Comparison of ENCODE assay signal across 8 cellular contexts in the genomic region with DNA sequence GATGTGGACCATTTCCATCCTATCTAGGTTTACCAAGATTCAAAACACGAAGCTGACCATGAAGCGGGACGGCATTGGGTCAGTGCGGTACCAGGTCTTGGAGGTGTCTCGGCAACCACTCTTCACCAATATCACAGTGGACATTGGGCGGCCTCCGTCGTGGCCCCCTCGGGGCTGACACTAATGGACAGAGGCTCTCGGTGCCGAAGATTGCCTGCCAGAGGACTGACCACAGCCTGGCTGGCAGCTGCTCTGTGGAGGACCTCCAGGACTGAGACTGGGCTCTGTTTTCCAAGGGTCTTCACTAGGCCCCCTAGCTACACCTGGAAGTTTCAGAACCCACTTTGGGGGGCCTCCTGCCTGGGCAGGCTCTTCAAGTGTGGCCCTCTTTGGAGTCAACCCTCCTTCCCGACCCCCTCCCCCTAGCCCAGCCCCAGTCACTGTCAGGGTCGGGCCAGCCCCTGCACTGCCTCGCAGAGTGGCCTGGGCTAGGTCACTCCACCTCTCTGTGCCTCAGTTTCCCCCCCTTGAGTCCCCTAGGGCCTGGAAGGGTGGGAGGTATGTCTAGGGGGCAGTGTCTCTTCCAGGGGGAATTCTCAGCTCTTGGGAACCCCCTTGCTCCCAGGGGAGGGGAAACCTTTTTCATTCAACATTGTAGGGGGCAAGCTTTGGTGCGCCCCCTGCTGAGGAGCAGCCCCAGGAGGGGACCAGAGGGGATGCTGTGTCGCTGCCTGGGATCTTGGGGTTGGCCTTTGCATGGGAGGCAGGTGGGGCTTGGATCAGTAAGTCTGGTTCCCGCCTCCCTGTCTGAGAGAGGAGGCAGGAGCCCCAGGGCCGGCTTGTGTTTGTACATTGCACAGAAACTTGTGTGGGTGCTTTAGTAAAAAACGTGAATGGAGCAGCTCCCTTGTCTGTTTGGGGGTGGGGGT. TPM values are rescaled to one million over a fixed set of nuclear protein-coding genes. Genes with fewer than 3 reads are reported as not detected.
DNase-seq lines count a peak whose midpoint lies in the region; ATAC-seq, FAIRE-seq and TF ChIP-seq lines count a peak whose summit lies in the region.

No MANE protein-coding gene starts in this region.

- ATAC-seq in GM12878: no peak; the same call in 2 of the 3 replicates

- H3K27ac ChIP-seq in 22Rv1 (peak overlapping the region; percentile 91), HEK293 (ENCODE audit: extremely low read depth, low read depth, low read length) (no peak overlapping the region), GM12878 (ENCODE audit: control insufficient read depth, insufficient read depth) (no peak overlapping the region; the same call in 1 of the 2 replicates), uterus (peak overlapping the region; percentile 37 to 75)

- DNase-seq in GM12878 (ENCODE audit: low read depth, low spot score) (no peak), lower leg skin (ENCODE audit: low spot score in 2 of 2) (no peak), uterus (no peak), NCI-H226 (no peak), AG08395 (ENCODE audit: low spot score) (no peak), DMS79 (lab: John Stamatoyannopoulos, UW) (no peak)

- H3K4me1 ChIP-seq in HEK293 (ENCODE audit: control insufficient read depth, insufficient read depth, low read length): no peaks in the 10 kb centered on the region
- H3K4me1 ChIP-seq in GM12878 (ENCODE audit: control insufficient read depth, insufficient read depth, low read length): peaks cover 17% of the 10 kb centered on the region
- no peaks in the 10 kb centered on the region for H3K4me1 ChIP-seq in uterus

- BruUV-seq in GM12878 (replicated peaks; lab: Mats Ljungman, UMichigan): no TSS peak

- SMC1A ChIA-PET in GM12878 (lab: Charles Lee; ENCODE audit: uncharacterized antibody, unreplicated experiment): interaction anchor here (0.9 to 1.3 kb wide), 3 partner anchors 15 to 58 kb away, joined by 3 read pairs; no protein-coding TSS in a partner anchor

- H3K9me3 ChIP-seq in HEK293 (ENCODE audit: control insufficient read depth, insufficient read depth, low read depth, low read length) (no peaks in the 10 kb centered on the region), GM12878 (replicated peaks; ENCODE audit: control insufficient read depth, insufficient read depth, low read length) (no peaks in the 10 kb centered on the region), uterus (no peaks in the 10 kb centered on the region)

- TF ChIP-seq POLR2A in GM12878 (IDR thresholded peaks at IDR 0.05; ENCODE audit: low read depth, low read length) (no peak), lower leg skin (IDR thresholded peaks at IDR 0.05) (no peak), uterus (IDR thresholded peaks at IDR 0.05) (no peak)

- no peak for TF ChIP-seq RAD21 in GM12878 (IDR thresholded peaks at IDR 0.05; ENCODE audit: insufficient read depth, low read depth, low read length)

- no peak overlapping the region for H3K4me3 ChIP-seq in HEK293 (ENCODE audit: low read depth, low read length)
- peak overlapping the region; percentile 72 for H3K4me3 ChIP-seq in GM12878
- H3K4me3 ChIP-seq in lower leg skin (ENCODE audit: low read depth, poor library complexity, severe bottlenecking): peak overlapping the region; percentile 26
- peak overlapping the region; percentile 55 to 62 for H3K4me3 ChIP-seq in uterus

- CTCF ChIA-PET in HEK293 (lab: Yijun Ruan, JAX): interaction anchor here (0.6 to 5.1 kb wide), 4 partner anchors 13 to 241 kb away, joined by 3 to 36 read pairs (median 6); no protein-coding TSS in a partner anchor
- CTCF ChIA-PET in GM12878 (lab: Yijun Ruan, JAX): interaction anchor here (0.9 to 2.5 kb wide), 6 partner anchors 12 to 227 kb away, joined by 3 to 7 read pairs (median 3); a partner anchor contains a TSS

- in situ Hi-C loops in GM12878 (cut with MboI): no loop called here

- 56% methylated on average over 19 of the region's 19 CpGs for WGBS in GM12878 (ENCODE audit: insufficient coverage, insufficient replicate concordance, low lambda C conversion rate, missing lambda C conversion rate)
- 67 to 74% methylated on average over 19 of the region's 19 CpGs for WGBS in lower leg skin, 2 donors

- H3K9ac ChIP-seq in GM12878 (ENCODE audit: control insufficient read depth, insufficient read depth, low read length): peak overlapping the region; percentile 39; the same call in 1 of the 2 replicates

- POLR2A ChIA-PET in HEK293 (lab: Yijun Ruan, JAX): interaction anchor here (1.4 kb wide), 1 partner anchor 15 kb away, joined by 8 read pairs; a partner anchor contains a TSS
- POLR2A ChIA-PET in GM12878 (lab: Charles Lee): interaction anchor here (0.9 to 1.2 kb wide), 2 partner anchors 15 to 340 kb away, joined by 5 read pairs; a partner anchor contains a TSS

- no peak for TF ChIP-seq CTCF in 22Rv1 (IDR thresholded peaks at IDR 0.05)
- no peak for TF ChIP-seq CTCF in HEK293 (tag by site-specific recombination; IDR thresholded peaks at IDR 0.05)
- TF ChIP-seq CTCF in GM12878 (IDR thresholded peaks at IDR 0.05 in 2 of 3, conservative IDR thresholded peaks at IDR 0.05 in 1 of 3; ENCODE audit: control insufficient read depth in 2 of 3, extremely low read depth in 1 of 3, insufficient read depth in 1 of 3, low read depth in 3 of 3, low read length in 3 of 3): peak in 1 of 3 experiments; percentile 10; a peak in 1 of 6 replicates
- TF ChIP-seq CTCF in lower leg skin (IDR thresholded peaks at IDR 0.05): no peak
- no peak for TF ChIP-seq CTCF in uterus (IDR thresholded peaks at IDR 0.05)

- intact Hi-C loops in GM12878 (cut with micrococcal nuclease; ENCODE audit: unreplicated experiment): loop anchor here (5.0 kb wide), 1 partner anchor 42 kb away; a partner anchor contains a TSS
- intact Hi-C loops in lower leg skin (cut with DNase I; ENCODE audit: low total_unique reads): no loop called here
- intact Hi-C loops in uterus (cut with DNase I; ENCODE audit: low total_unique reads): no loop called here

- no peak for TF ChIP-seq EP300 in GM12878 (IDR thresholded peaks at IDR 0.05; ENCODE audit: borderline replicate concordance in 1 of 2, control insufficient read depth in 1 of 2, low read depth in 2 of 2, low read length in 2 of 2)

- H3K27me3 ChIP-seq in GM12878 (replicated peaks in 1 of 2; ENCODE audit: control insufficient read depth in 2 of 2, insufficient read depth in 2 of 2, low read length in 1 of 2) (no peaks in the 10 kb centered on the region), uterus (no peaks in the 10 kb centered on the region)

- H3K79me2 ChIP-seq in GM12878 (ENCODE audit: control insufficient read depth, insufficient read depth, low read length): no peaks in the 10 kb centered on the region

- peaks cover 0 to 26% of the 10 kb centered on the region in 2 experiments; a peak in 2 of 3 replicates for H3K36me3 ChIP-seq in HEK293 (ENCODE audit: control insufficient read depth in 2 of 2, insufficient read depth in 1 of 2, low read length in 2 of 2)
- no peaks in the 10 kb centered on the region; a peak in 2 of 4 replicates for H3K36me3 ChIP-seq in GM12878 (ENCODE audit: control insufficient read depth in 2 of 2, insufficient read depth in 2 of 2, low read length in 1 of 2)
- H3K36me3 ChIP-seq in uterus: no peaks in the 10 kb centered on the region

- peak overlapping the region; percentile 23 for H3K4me2 ChIP-seq in GM12878 (ENCODE audit: control insufficient read depth, insufficient read depth)

- H2AFZ ChIP-seq in GM12878 (ENCODE audit: control insufficient read depth, low read depth, low read length): peak overlapping the region; percentile 91

- FAIRE-seq in GM12878 (lab: Jason Lieb, UNC): no peak

- H4K20me1 ChIP-seq in GM12878 (ENCODE audit: control insufficient read depth, insufficient read depth): no peaks in the 10 kb centered on the region

- RAD21 ChIA-PET in GM12878 (lab: Charles Lee; ENCODE audit: unreplicated experiment): interaction anchor here (0.6 to 1.6 kb wide), 2 partner anchors 15 to 47 kb away, joined by 3 to 4 read pairs; no protein-coding TSS in a partner anchor

RNA-seq across cellular contexts. Expression of a gene that starts 0.9 kb away (rescaled TPM):
- total RNA-seq in GM12878 (2013; cell fraction: nucleolus; rRNA removed): 2.7 and 3.3 TPM in 2 replicates
- 1.6 and 2.2 TPM in 2 replicates for total RNA-seq in GM12878 (2014; rRNA removed)
- 0.67 and 0.78 TPM in 2 replicates for total RNA-seq in GM12878 (2014; rRNA removed; fragmentation: Illumina TruSeq; extraction: Trizol)
- total RNA-seq in GM12878 (2021): 2.2 and 3.1 TPM in 2 replicates
- 0.34 TPM for polyA plus RNA-seq in GM12878 (2011; ENCODE audit: low read depth)
- 0.49 and 1.0 TPM in 2 replicates for polyA plus RNA-seq in GM12878 (2011; rRNA removed)
- polyA plus RNA-seq in GM12878 (2011; cell fraction: cytosol; rRNA removed): 1.8 TPM in 2 replicates
- polyA plus RNA-seq in GM12878 (2011; cell fraction: nucleus; rRNA removed): 5.3 and 6.6 TPM in 2 replicates
- polyA plus RNA-seq in GM12878 (2012): 1.4 and 1.5 TPM in 2 replicates
- polyA plus RNA-seq in GM12878 (2014; fragmentation: Illumina TruSeq; extraction: Trizol): 0.59 and 1.0 TPM in 2 replicates
- polyA plus RNA-seq in GM12878 (2014; fragmentation: Nextera tagmentation; extraction: Ambion mirVana): under 1 TPM in 1 of 2 experiments, not detected in 1; 0.18 TPM
- polyA plus RNA-seq in GM12878 (2014; rRNA removed): 2.1 and 4.2 TPM in 2 replicates
- 1 to 10 TPM; 1.6 to 1.7 TPM for polyA plus RNA-seq in GM12878 (2016; fragmentation: Nextera tagmentation; extraction: Ambion mirVana)
- 0.22 and 0.67 TPM in 2 replicates for polyA minus RNA-seq in GM12878 (2011; rRNA and poly(A)+ RNA removed)
- polyA minus RNA-seq in GM12878 (2011; cell fraction: cytosol; rRNA and poly(A)+ RNA removed): 0.94 TPM in 1 of 2 replicates, not detected in the other
- polyA minus RNA-seq in GM12878 (2011; cell fraction: nucleus; rRNA and poly(A)+ RNA removed): 1.2 TPM in 2 replicates
- total RNA-seq in lower leg skin: 1 to 10 TPM; 1.6 to 6.1 (median 2.7) TPM
- 10 to 100 TPM in 1 of 4 donors, 1 to 10 TPM in 2, not detected in 1; 3.1 to 10.6 (median 7.0) TPM for total RNA-seq in uterus

RNA-seq across cellular contexts. Expression of a gene that starts 11.5 kb away (rescaled TPM):
- 15.2 and 15.5 TPM in 2 replicates for total RNA-seq in GM12878 (2013; cell fraction: nucleolus; rRNA removed)
- total RNA-seq in GM12878 (2014; rRNA removed) (61.0 and 63.8 TPM in 2 replicates), GM12878 (2014; rRNA removed; fragmentation: Illumina TruSeq; extraction: Trizol) (27.2 and 28.7 TPM in 2 replicates), GM12878 (2021) (45.4 and 47.3 TPM in 2 replicates), lower leg skin (10 to 100 TPM; 21.6 to 50.5 (median 30.3) TPM), uterus (10 to 100 TPM in 2 of 4 donors, 1 to 10 TPM in 2; 2.3 to 45.8 (median 18.5) TPM)
- 7.1 TPM for polyA plus RNA-seq in GM12878 (2011; ENCODE audit: low read depth)
- polyA plus RNA-seq in GM12878 (2011; rRNA removed) (9.8 and 18.0 TPM in 2 replicates), GM12878 (2014; fragmentation: Illumina TruSeq; extraction: Trizol) (18.6 and 30.0 TPM in 2 replicates), GM12878 (2014; fragmentation: Nextera tagmentation; extraction: Ambion mirVana) (1 to 10 TPM in 1 of 2 experiments, under 1 TPM in 1; 0.98 to 2.8 TPM), GM12878 (2014; rRNA removed) (53.5 and 67.0 TPM in 2 replicates), GM12878 (2016; fragmentation: Nextera tagmentation; extraction: Ambion mirVana) (1 to 10 TPM; 7.2 to 9.6 TPM)
- 27.5 and 46.7 TPM in 2 replicates for polyA plus RNA-seq in GM12878 (2011; cell fraction: cytosol; rRNA removed)
- 22.6 and 26.7 TPM in 2 replicates for polyA plus RNA-seq in GM12878 (2011; cell fraction: nucleus; rRNA removed)
- polyA plus RNA-seq in GM12878 (2012): 19.7 and 20.5 TPM in 2 replicates
- 13.2 and 22.9 TPM in 2 replicates for polyA minus RNA-seq in GM12878 (2011; rRNA and poly(A)+ RNA removed)
- polyA minus RNA-seq in GM12878 (2011; cell fraction: cytosol; rRNA and poly(A)+ RNA removed): 12.6 and 14.2 TPM in 2 replicates
- polyA minus RNA-seq in GM12878 (2011; cell fraction: nucleus; rRNA and poly(A)+ RNA removed): 9.3 and 15.2 TPM in 2 replicates

RNA-seq across cellular contexts. Expression of a gene that starts 15.8 kb away (rescaled TPM):
- 39.3 and 44.3 TPM in 2 replicates for total RNA-seq in GM12878 (2013; cell fraction: nucleolus; rRNA removed)
- total RNA-seq in GM12878 (2014; rRNA removed) (176 and 177 TPM in 2 replicates), GM12878 (2014; rRNA removed; fragmentation: Illumina TruSeq; extraction: Trizol) (70.0 and 75.8 TPM in 2 replicates), GM12878 (2021) (115 and 120 TPM in 2 replicates), lower leg skin (100 to 1,000 TPM; 135 to 180 (median 169) TPM), uterus (100 to 1,000 TPM in 1 of 4 donors, 10 to 100 TPM in 3; 49.6 to 183 (median 65.4) TPM)
- polyA plus RNA-seq in GM12878 (2011; ENCODE audit: low read depth): 59.4 TPM
- polyA plus RNA-seq in GM12878 (2011; rRNA removed) (72.2 and 132 TPM in 2 replicates), GM12878 (2014; fragmentation: Illumina TruSeq; extraction: Trizol) (30.1 and 70.5 TPM in 2 replicates), GM12878 (2014; fragmentation: Nextera tagmentation; extraction: Ambion mirVana) (100 to 1,000 TPM in 1 of 2 experiments, 10 to 100 TPM in 1; 65.3 to 157 TPM), GM12878 (2014; rRNA removed) (156 and 159 TPM in 2 replicates), GM12878 (2016; fragmentation: Nextera tagmentation; extraction: Ambion mirVana) (100 to 1,000 TPM; 247 to 250 TPM)
- polyA plus RNA-seq in GM12878 (2011; cell fraction: cytosol; rRNA removed): 218 and 285 TPM in 2 replicates
- polyA plus RNA-seq in GM12878 (2011; cell fraction: nucleus; rRNA removed): 267 and 300 TPM in 2 replicates
- polyA plus RNA-seq in GM12878 (2012): 76.2 and 83.3 TPM in 2 replicates
- 82.2 and 119 TPM in 2 replicates for polyA minus RNA-seq in GM12878 (2011; rRNA and poly(A)+ RNA removed)
- 35.1 and 43.2 TPM in 2 replicates for polyA minus RNA-seq in GM12878 (2011; cell fraction: cytosol; rRNA and poly(A)+ RNA removed)
- 65.8 and 94.1 TPM in 2 replicates for polyA minus RNA-seq in GM12878 (2011; cell fraction: nucleus; rRNA and poly(A)+ RNA removed)

RNA-seq across cellular contexts. Expression of a gene that starts 20.7 kb away (rescaled TPM):
- 40.0 and 46.8 TPM in 2 replicates for total RNA-seq in GM12878 (2013; cell fraction: nucleolus; rRNA removed)
- total RNA-seq in GM12878 (2014; rRNA removed) (67.2 and 75.1 TPM in 2 replicates), GM12878 (2014; rRNA removed; fragmentation: Illumina TruSeq; extraction: Trizol) (32.2 and 37.9 TPM in 2 replicates), GM12878 (2021) (58.0 and 60.1 TPM in 2 replicates), lower leg skin (10 to 100 TPM; 12.8 to 26.6 (median 17.7) TPM), uterus (10 to 100 TPM in 2 of 4 donors, 1 to 10 TPM in 2; 5.1 to 18.5 (median 12.3) TPM)
- polyA plus RNA-seq in GM12878 (2011; ENCODE audit: low read depth): 16.1 TPM
- polyA plus RNA-seq in GM12878 (2011; rRNA removed) (30.7 and 44.0 TPM in 2 replicates), GM12878 (2014; fragmentation: Illumina TruSeq; extraction: Trizol) (22.4 and 43.2 TPM in 2 replicates), GM12878 (2014; fragmentation: Nextera tagmentation; extraction: Ambion mirVana) (10 to 100 TPM; 13.1 to 14.3 TPM), GM12878 (2014; rRNA removed) (74.5 and 76.2 TPM in 2 replicates), GM12878 (2016; fragmentation: Nextera tagmentation; extraction: Ambion mirVana) (10 to 100 TPM; 76.6 to 82.9 TPM)
- polyA plus RNA-seq in GM12878 (2011; cell fraction: cytosol; rRNA removed): 72.9 and 90.9 TPM in 2 replicates
- 240 and 297 TPM in 2 replicates for polyA plus RNA-seq in GM12878 (2011; cell fraction: nucleus; rRNA removed)
- polyA plus RNA-seq in GM12878 (2012): 28.3 and 30.7 TPM in 2 replicates
- polyA minus RNA-seq in GM12878 (2011; rRNA and poly(A)+ RNA removed): 41.1 and 68.5 TPM in 2 replicates
- polyA minus RNA-seq in GM12878 (2011; cell fraction: cytosol; rRNA and poly(A)+ RNA removed): 18.2 and 18.3 TPM in 2 replicates
- 79.7 and 117 TPM in 2 replicates for polyA minus RNA-seq in GM12878 (2011; cell fraction: nucleus; rRNA and poly(A)+ RNA removed)

RNA-seq across cellular contexts. Expression of a gene that starts 40.7 kb away (rescaled TPM):
- 0.52 and 1.2 TPM in 2 replicates for total RNA-seq in GM12878 (2013; cell fraction: nucleolus; rRNA removed)
- total RNA-seq in GM12878 (2014; rRNA removed): 0.38 and 0.40 TPM in 2 replicates
- total RNA-seq in GM12878 (2014; rRNA removed; fragmentation: Illumina TruSeq; extraction: Trizol): 0.36 and 0.88 TPM in 2 replicates
- total RNA-seq in GM12878 (2021): 1.4 and 2.0 TPM in 2 replicates
- 0.77 TPM for polyA plus RNA-seq in GM12878 (2011; ENCODE audit: low read depth)
- 0.10 and 0.58 TPM in 2 replicates for polyA plus RNA-seq in GM12878 (2011; rRNA removed)
- 0.50 and 0.64 TPM in 2 replicates for polyA plus RNA-seq in GM12878 (2011; cell fraction: cytosol; rRNA removed)
- polyA plus RNA-seq in GM12878 (2011; cell fraction: nucleus; rRNA removed): 1.9 and 2.2 TPM in 2 replicates
- polyA plus RNA-seq in GM12878 (2012): 0.93 and 1.6 TPM in 2 replicates
- polyA plus RNA-seq in GM12878 (2014; fragmentation: Illumina TruSeq; extraction: Trizol): 0.46 and 0.68 TPM in 2 replicates
- polyA plus RNA-seq in GM12878 (2014; fragmentation: Nextera tagmentation; extraction: Ambion mirVana): under 1 TPM; 0.02 to 0.03 TPM
- 1.6 TPM in 2 replicates for polyA plus RNA-seq in GM12878 (2014; rRNA removed)
- polyA plus RNA-seq in GM12878 (2016; fragmentation: Nextera tagmentation; extraction: Ambion mirVana): 1 to 10 TPM in 1 of 2 experiments, under 1 TPM in 1; 0.74 to 1.3 TPM
- 0.44 and 1.0 TPM in 2 replicates for polyA minus RNA-seq in GM12878 (2011; rRNA and poly(A)+ RNA removed)
- 0.67 and 0.73 TPM in 2 replicates for polyA minus RNA-seq in GM12878 (2011; cell fraction: cytosol; rRNA and poly(A)+ RNA removed)
- 0.36 and 1.1 TPM in 2 replicates for polyA minus RNA-seq in GM12878 (2011; cell fraction: nucleus; rRNA and poly(A)+ RNA removed)
- 10 to 100 TPM; 55.8 to 85.7 (median 62.0) TPM for total RNA-seq in lower leg skin
- 10 to 100 TPM in 2 of 4 donors, 1 to 10 TPM in 2; 4.6 to 30.9 (median 17.4) TPM for total RNA-seq in uterus

Comparison
In these comparisons a context has a peak if more than half of its experiments do, and no peak if none do; other contexts are left out.
1. H3K27ac ChIP-seq: peak in 22Rv1 (single experiment) and uterus (2 of 2); none in HEK293 (single experiment) and GM12878 (single experiment).